In the genomic region with DNA sequence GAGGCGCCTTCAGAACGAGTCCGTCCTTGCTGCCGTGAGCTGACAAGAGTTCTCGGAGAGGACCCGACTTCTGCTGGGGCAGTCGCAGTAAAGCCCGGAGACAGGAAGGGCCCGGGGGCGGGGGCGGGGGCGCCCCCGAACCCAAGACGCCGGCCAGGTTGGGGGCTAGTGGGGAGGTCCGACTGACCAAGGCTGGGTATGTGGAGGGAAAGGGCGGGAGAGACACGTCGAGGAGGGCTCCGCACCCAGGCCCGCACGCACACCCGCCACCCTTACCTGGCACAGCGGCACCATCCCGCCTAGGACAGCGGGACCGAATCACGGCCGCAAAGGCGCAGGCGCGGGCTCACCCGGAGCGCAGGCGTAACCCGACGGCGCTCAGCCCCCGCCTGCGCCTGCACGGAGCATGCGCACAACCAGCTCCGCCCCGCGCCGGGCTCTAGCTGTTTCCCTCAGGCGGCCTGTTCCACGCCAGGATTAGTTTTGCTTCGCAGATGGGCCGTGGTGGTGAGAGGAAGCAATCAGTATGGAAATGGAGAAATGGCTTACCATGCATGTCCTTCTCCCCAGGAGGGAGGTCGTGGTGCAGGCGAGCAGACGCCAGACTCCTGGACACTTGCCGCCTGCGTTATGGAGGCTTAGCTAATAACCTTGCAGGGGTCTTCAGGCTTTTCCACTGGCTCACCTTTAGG, we compare ENCODE assay signal across 1 cellular context.
TF ChIP-seq lines count a peak whose summit lies in the region.

Gene MOCS2 (minus strand): TSS at position 322 of the 692 bp plus-strand sequence. CDS start 2,583 bp downstream, outside the sequence.

TF ChIP-seq in HepG2, 621 proteins besides CTCF, POLR2A, EP300 and RAD21 (continued from another document and continues in another):
- TF ChIP-seq, protein P1, sequence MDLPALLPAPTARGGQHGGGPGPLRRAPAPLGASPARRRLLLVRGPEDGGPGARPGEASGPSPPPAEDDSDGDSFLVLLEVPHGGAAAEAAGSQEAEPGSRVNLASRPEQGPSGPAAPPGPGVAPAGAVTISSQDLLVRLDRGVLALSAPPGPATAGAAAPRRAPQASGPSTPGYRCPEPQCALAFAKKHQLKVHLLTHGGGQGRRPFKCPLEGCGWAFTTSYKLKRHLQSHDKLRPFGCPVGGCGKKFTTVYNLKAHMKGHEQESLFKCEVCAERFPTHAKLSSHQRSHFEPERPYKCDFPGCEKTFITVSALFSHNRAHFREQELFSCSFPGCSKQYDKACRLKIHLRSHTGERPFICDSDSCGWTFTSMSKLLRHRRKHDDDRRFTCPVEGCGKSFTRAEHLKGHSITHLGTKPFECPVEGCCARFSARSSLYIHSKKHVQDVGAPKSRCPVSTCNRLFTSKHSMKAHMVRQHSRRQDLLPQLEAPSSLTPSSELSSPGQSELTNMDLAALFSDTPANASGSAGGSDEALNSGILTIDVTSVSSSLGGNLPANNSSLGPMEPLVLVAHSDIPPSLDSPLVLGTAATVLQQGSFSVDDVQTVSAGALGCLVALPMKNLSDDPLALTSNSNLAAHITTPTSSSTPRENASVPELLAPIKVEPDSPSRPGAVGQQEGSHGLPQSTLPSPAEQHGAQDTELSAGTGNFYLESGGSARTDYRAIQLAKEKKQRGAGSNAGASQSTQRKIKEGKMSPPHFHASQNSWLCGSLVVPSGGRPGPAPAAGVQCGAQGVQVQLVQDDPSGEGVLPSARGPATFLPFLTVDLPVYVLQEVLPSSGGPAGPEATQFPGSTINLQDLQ (CRISPR knock-in tag; IDR thresholded peaks at IDR 0.05): no peak; the same call in 1 of the 2 replicates
- TF ChIP-seq ZKSCAN5 (CRISPR knock-in tag; IDR thresholded peaks at IDR 0.05): no peak
- TF ChIP-seq ZNF749 (CRISPR knock-in tag; IDR thresholded peaks at IDR 0.05; ENCODE audit: borderline replicate concordance): no peak
- TF ChIP-seq KDM2A (CRISPR knock-in tag; IDR thresholded peaks at IDR 0.05; ENCODE audit: borderline replicate concordance, low read depth): peak; percentile 61; the same call in 1 of the 2 replicates
- TF ChIP-seq ZNF713 (CRISPR knock-in tag; IDR thresholded peaks at IDR 0.05): no peak
- TF ChIP-seq CHD4 (IDR thresholded peaks at IDR 0.05; ENCODE audit: borderline replicate concordance, low read length): no peak
- no peak; the same call in 1 of the 2 replicates for TF ChIP-seq TFDP2 (CRISPR knock-in tag; IDR thresholded peaks at IDR 0.05)
- 0 out of 2 replicates have a peak, but pooled peaks have one; percentile 34 for TF ChIP-seq NFATC3 (CRISPR knock-in tag; IDR thresholded peaks at IDR 0.05)
- TF ChIP-seq FOXP1 (IDR thresholded peaks at IDR 0.05): no peak
- no peak for TF ChIP-seq FOXP1 (CRISPR knock-in tag; IDR thresholded peaks at IDR 0.05)
- no peak for TF ChIP-seq MLXIP (CRISPR knock-in tag; IDR thresholded peaks at IDR 0.05; ENCODE audit: borderline replicate concordance)
- no peak for TF ChIP-seq HOXA7 (CRISPR knock-in tag; IDR thresholded peaks at IDR 0.05)
- TF ChIP-seq HIC2 (CRISPR knock-in tag; IDR thresholded peaks at IDR 0.05; ENCODE audit: low read depth): no peak
- TF ChIP-seq, protein P2, sequence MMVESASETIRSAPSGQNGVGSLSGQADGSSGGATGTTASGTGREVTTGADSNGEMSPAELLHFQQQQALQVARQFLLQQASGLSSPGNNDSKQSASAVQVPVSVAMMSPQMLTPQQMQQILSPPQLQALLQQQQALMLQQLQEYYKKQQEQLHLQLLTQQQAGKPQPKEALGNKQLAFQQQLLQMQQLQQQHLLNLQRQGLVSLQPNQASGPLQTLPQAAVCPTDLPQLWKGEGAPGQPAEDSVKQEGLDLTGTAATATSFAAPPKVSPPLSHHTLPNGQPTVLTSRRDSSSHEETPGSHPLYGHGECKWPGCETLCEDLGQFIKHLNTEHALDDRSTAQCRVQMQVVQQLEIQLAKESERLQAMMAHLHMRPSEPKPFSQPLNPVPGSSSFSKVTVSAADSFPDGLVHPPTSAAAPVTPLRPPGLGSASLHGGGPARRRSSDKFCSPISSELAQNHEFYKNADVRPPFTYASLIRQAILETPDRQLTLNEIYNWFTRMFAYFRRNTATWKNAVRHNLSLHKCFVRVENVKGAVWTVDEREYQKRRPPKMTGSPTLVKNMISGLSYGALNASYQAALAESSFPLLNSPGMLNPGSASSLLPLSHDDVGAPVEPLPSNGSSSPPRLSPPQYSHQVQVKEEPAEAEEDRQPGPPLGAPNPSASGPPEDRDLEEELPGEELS (CRISPR knock-in tag; IDR thresholded peaks at IDR 0.05): peak; percentile 27
- no peak for TF ChIP-seq HMG20B (CRISPR knock-in tag; conservative IDR thresholded peaks at IDR 0.05)
- no peak for TF ChIP-seq ZNF773 (CRISPR knock-in tag; IDR thresholded peaks at IDR 0.05; ENCODE audit: borderline replicate concordance)
- no peak for TF ChIP-seq HNRNPH1 (optimal IDR thresholded peaks at IDR 0.05; ENCODE audit: low read depth, low read length)
- TF ChIP-seq EZH2 (conservative IDR thresholded peaks at IDR 0.05; ENCODE audit: low read depth, low read length): no peak
- TF ChIP-seq ZBTB7A (CRISPR knock-in tag; IDR thresholded peaks at IDR 0.05): 0 out of 2 replicates have a peak, but pooled peaks have one; percentile 8
- no peak for TF ChIP-seq SUZ12 (IDR thresholded peaks at IDR 0.05; ENCODE audit: low read depth, low read length)
- TF ChIP-seq, protein P3, sequence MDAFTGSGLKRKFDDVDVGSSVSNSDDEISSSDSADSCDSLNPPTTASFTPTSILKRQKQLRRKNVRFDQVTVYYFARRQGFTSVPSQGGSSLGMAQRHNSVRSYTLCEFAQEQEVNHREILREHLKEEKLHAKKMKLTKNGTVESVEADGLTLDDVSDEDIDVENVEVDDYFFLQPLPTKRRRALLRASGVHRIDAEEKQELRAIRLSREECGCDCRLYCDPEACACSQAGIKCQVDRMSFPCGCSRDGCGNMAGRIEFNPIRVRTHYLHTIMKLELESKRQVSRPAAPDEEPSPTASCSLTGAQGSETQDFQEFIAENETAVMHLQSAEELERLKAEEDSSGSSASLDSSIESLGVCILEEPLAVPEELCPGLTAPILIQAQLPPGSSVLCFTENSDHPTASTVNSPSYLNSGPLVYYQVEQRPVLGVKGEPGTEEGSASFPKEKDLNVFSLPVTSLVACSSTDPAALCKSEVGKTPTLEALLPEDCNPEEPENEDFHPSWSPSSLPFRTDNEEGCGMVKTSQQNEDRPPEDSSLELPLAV (CRISPR knock-in tag; conservative IDR thresholded peaks at IDR 0.05; ENCODE audit: low read depth): no peak
- TF ChIP-seq ZNF558 (CRISPR knock-in tag; IDR thresholded peaks at IDR 0.05; ENCODE audit: borderline replicate concordance): no peak
- no peak for TF ChIP-seq USF2 (IDR thresholded peaks at IDR 0.05; ENCODE audit: low read depth, low read length)
- no peak for TF ChIP-seq USF2 (CRISPR knock-in tag; IDR thresholded peaks at IDR 0.05; ENCODE audit: borderline replicate concordance)
- TF ChIP-seq, protein P4, sequence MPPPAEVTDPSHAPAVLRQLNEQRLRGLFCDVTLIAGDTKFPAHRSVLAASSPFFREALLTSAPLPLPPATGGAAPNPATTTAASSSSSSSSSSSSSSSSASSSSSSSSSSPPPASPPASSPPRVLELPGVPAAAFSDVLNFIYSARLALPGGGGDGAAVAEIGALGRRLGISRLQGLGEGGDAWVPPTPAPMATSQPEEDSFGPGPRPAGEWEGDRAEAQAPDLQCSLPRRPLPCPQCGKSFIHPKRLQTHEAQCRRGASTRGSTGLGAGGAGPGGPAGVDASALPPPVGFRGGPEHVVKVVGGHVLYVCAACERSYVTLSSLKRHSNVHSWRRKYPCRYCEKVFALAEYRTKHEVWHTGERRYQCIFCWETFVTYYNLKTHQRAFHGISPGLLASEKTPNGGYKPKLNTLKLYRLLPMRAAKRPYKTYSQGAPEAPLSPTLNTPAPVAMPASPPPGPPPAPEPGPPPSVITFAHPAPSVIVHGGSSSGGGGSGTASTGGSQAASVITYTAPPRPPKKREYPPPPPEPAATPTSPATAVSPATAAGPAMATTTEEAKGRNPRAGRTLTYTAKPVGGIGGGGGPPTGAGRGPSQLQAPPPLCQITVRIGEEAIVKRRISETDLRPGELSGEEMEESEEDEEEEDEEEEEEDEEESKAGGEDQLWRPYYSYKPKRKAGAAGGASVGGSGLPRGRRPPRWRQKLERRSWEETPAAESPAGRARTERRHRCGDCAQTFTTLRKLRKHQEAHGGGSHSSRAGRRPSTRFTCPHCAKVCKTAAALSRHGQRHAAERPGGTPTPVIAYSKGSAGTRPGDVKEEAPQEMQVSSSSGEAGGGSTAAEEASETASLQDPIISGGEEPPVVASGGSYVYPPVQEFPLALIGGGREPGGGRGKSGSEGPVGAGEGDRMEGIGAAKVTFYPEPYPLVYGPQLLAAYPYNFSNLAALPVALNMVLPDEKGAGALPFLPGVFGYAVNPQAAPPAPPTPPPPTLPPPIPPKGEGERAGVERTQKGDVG (CRISPR knock-in tag; IDR thresholded peaks at IDR 0.05; ENCODE audit: borderline replicate concordance): no peak
- no peak for TF ChIP-seq ZNF33A (CRISPR knock-in tag; IDR thresholded peaks at IDR 0.05; ENCODE audit: borderline replicate concordance)
- TF ChIP-seq ZNF333 (CRISPR knock-in tag; IDR thresholded peaks at IDR 0.05; ENCODE audit: borderline replicate concordance): no peak
- TF ChIP-seq, protein P5, sequence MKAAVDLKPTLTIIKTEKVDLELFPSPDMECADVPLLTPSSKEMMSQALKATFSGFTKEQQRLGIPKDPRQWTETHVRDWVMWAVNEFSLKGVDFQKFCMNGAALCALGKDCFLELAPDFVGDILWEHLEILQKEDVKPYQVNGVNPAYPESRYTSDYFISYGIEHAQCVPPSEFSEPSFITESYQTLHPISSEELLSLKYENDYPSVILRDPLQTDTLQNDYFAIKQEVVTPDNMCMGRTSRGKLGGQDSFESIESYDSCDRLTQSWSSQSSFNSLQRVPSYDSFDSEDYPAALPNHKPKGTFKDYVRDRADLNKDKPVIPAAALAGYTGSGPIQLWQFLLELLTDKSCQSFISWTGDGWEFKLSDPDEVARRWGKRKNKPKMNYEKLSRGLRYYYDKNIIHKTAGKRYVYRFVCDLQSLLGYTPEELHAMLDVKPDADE (CRISPR knock-in tag; IDR thresholded peaks at IDR 0.05): no peak
- no peak for TF ChIP-seq SMARCE1 (IDR thresholded peaks at IDR 0.05; ENCODE audit: borderline replicate concordance)
- peak; percentile 77 for TF ChIP-seq PITX1 (CRISPR knock-in tag; IDR thresholded peaks at IDR 0.05)
- TF ChIP-seq TBL1XR1 (IDR thresholded peaks at IDR 0.05; ENCODE audit: borderline replicate concordance, low read length, partially characterized antibody): no peak
